Comparison of ENCODE assay signal across 11 cellular contexts in the genomic region with DNA sequence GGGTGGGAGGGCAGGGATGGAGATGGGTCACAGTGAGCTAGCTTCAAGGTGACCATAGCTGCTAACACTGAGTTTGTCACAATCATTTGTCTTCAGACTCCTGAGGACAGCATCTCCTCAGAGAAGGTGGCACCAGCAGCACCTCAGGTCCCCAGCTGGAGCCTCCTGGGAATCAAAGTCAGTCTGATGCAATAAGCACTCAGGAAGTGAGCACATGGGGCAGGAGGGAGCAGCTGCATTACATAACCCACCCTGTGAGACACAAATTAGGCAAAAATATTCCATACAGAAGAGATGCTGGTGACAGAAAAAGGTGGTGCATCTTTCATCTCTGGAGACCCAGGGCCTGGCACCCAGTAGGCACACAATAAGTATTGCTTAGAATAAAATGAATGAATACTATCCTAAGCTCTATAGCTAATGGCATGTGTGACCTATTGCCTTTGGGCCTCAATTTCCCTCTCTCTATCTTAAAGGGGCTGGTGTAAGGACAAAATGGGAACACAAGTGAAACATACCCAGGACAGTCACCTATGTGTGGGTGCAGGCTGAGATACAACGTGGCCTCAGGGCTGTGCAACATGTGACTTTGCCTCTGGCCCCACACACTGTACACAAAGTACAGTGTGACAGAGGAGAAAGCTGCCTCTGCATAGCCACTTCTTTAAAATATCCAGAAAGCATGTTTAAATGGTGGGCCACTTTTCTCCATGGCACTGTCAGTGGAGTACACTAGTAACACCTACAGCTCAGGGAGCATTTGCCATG. TPM values are rescaled to one million over a fixed set of nuclear protein-coding genes. Genes with fewer than 3 reads are reported as not detected.
DNase-seq lines count a peak whose midpoint lies in the region; ATAC-seq and TF ChIP-seq lines count a peak whose summit lies in the region.
"Had no signal": no experiment of that assay in that cellular context is flagged by ENCODE, and none has a peak within 500 bp of the region (broad histone marks: within the 10 kb centered on the region; RNA-seq: fewer than 3 reads in every experiment).

No MANE protein-coding gene starts in this region.

- H3K27me3 ChIP-seq in H7 (ENCODE audit: control insufficient read depth, insufficient read depth, low read length): no peaks in the 10 kb centered on the region

- TF ChIP-seq CTCF in GM13977 (IDR thresholded peaks at IDR 0.05; ENCODE audit: extremely low read depth, insufficient read depth, missing control alignments): no peak

- peaks cover 17% of the 10 kb centered on the region for H3K4me1 Mint-ChIP-seq in activated CD4-positive, alpha-beta T cell treated with anti-CD3 and anti-CD28 coated beads for 36 hours
- peaks cover 14% of the 10 kb centered on the region for H3K4me1 Mint-ChIP-seq in activated naive CD8-positive, alpha-beta T cell treated with anti-CD3 and anti-CD28 coated beads, Interleukin-2, amount 50 U/mL, for 24 hours

- in situ Hi-C loops in GM13977 (cut with MboI; ENCODE audit: low pct_unique_long_range_greater_than_20kb, low sequenced_read_pairs, unreplicated experiment): no loop called here

- peak overlapping the region; percentile 65 for H3K27ac Mint-ChIP-seq in activated CD4-positive, alpha-beta T cell treated with anti-CD3 and anti-CD28 coated beads for 36 hours
- H3K27ac Mint-ChIP-seq in activated naive CD8-positive, alpha-beta T cell treated with anti-CD3 and anti-CD28 coated beads, Interleukin-2, amount 50 U/mL, for 24 hours: no peak overlapping the region

- ATAC-seq in activated CD4-positive, alpha-beta T cell treated with anti-CD3 and anti-CD28 coated beads for 36 hours: peak; percentile 26
- ATAC-seq in activated naive CD8-positive, alpha-beta T cell treated with anti-CD3 and anti-CD28 coated beads, Interleukin-2, amount 50 U/mL, for 24 hours: peak; percentile 33

- H3K36me3 Mint-ChIP-seq in activated CD4-positive, alpha-beta T cell treated with anti-CD3 and anti-CD28 coated beads for 36 hours (ENCODE audit: low read depth): peaks cover 29% of the 10 kb centered on the region
- peaks cover 41% of the 10 kb centered on the region for H3K36me3 Mint-ChIP-seq in activated naive CD8-positive, alpha-beta T cell treated with anti-CD3 and anti-CD28 coated beads, Interleukin-2, amount 50 U/mL, for 24 hours (ENCODE audit: low read depth)

- no peak for DNase-seq in activated CD4-positive, alpha-beta T cell treated with anti-CD3 and anti-CD28 coated beads for 36 hours
- DNase-seq in activated CD4-positive, alpha-beta T cell treated with anti-CD3 and anti-CD28 coated beads, Interleukin-2, amount 50 U/mL, for 4 hours: no peak
- DNase-seq in HuH-7 (ENCODE audit: low spot score) (peak; percentile 1), renal cortical epithelial cell (ENCODE audit: low read depth) (peak; percentile 19), H7 (no peak), GM13977 (ENCODE audit: low spot score) (no peak), HEK293T (ENCODE audit: extremely low spot score) (no peak)
- DNase-seq in activated naive CD8-positive, alpha-beta T cell treated with anti-CD3 and anti-CD28 coated beads, Interleukin-2, amount 50 U/mL, for 24 hours: no peak
- DNase-seq: activated CD4-positive, CD25-positive, alpha-beta regulatory T cell treated with anti-CD3 and anti-CD28 coated beads, Interleukin-2, amount 50 U/mL, for 72 hours; amniotic stem cell; NCI-H1048 had no signal

- intact Hi-C loops in activated CD4-positive, alpha-beta T cell treated with anti-CD3 and anti-CD28 coated beads for 36 hours (cut with DNase I, micrococcal nuclease): no loop called here

- CTCF ChIA-PET in activated CD4-positive, alpha-beta T cell treated with anti-CD3 and anti-CD28 coated beads for 36 hours (lab: Charles Lee): interaction anchor here (0.8 to 1.0 kb wide), 2 partner anchors 9 to 120 kb away, joined by 3 read pairs; no protein-coding TSS in a partner anchor
- CTCF ChIA-PET in HEK293T (lab: Yijun Ruan, JAX): interaction anchor here (0.9 kb wide), 1 partner anchor 9 kb away, joined by 4 read pairs; no protein-coding TSS in a partner anchor

- H3K27me3 Mint-ChIP-seq in activated CD4-positive, alpha-beta T cell treated with anti-CD3 and anti-CD28 coated beads for 36 hours: no peaks in the 10 kb centered on the region
- H3K27me3 Mint-ChIP-seq in activated naive CD8-positive, alpha-beta T cell treated with anti-CD3 and anti-CD28 coated beads, Interleukin-2, amount 50 U/mL, for 24 hours: no peaks in the 10 kb centered on the region

- H3K4me3 ChIP-seq in H7 (ENCODE audit: insufficient read depth, low read depth, low read length): no peak overlapping the region

- H3K4me3 Mint-ChIP-seq in activated CD4-positive, alpha-beta T cell treated with anti-CD3 and anti-CD28 coated beads for 36 hours: no peak overlapping the region
- H3K4me3 Mint-ChIP-seq in activated naive CD8-positive, alpha-beta T cell treated with anti-CD3 and anti-CD28 coated beads, Interleukin-2, amount 50 U/mL, for 24 hours: no peak overlapping the region

- no peaks in the 10 kb centered on the region for H3K36me3 ChIP-seq in H7 (replicated peaks; ENCODE audit: control insufficient read depth, insufficient read depth, low read length)

- no peaks in the 10 kb centered on the region for H3K9me3 Mint-ChIP-seq in activated CD4-positive, alpha-beta T cell treated with anti-CD3 and anti-CD28 coated beads for 36 hours (ENCODE audit: low read depth)
- H3K9me3 Mint-ChIP-seq in activated naive CD8-positive, alpha-beta T cell treated with anti-CD3 and anti-CD28 coated beads, Interleukin-2, amount 50 U/mL, for 24 hours: no peaks in the 10 kb centered on the region

- POLR2A ChIA-PET in activated CD4-positive, alpha-beta T cell treated with anti-CD3 and anti-CD28 coated beads for 36 hours (lab: Charles Lee): no interaction called here
- POLR2A ChIA-PET in HEK293T (lab: Yijun Ruan, JAX): no interaction called here

TF ChIP-seq in HEK293T, 16 proteins besides CTCF, POLR2A, EP300 and RAD21:
- TF ChIP-seq HDGF (IDR thresholded peaks at IDR 0.05; ENCODE audit: borderline replicate concordance): no peak
- no peak for TF ChIP-seq FOXM1 (IDR thresholded peaks at IDR 0.05; ENCODE audit: borderline replicate concordance)
- TF ChIP-seq FOXK2 (IDR thresholded peaks at IDR 0.05): no peak
- TF ChIP-seq FOXA1 (IDR thresholded peaks at IDR 0.05): no peak
- TF ChIP-seq CTBP1 (IDR thresholded peaks at IDR 0.05; ENCODE audit: borderline replicate concordance): no peak

RNA-seq across cellular contexts. Expression of a gene that starts 37.1 kb away (rescaled TPM):
- 10 to 100 TPM; 46.9 to 53.5 TPM for total RNA-seq in activated CD4-positive, alpha-beta T cell treated with anti-CD3 and anti-CD28 coated beads for 36 hours
- 23.7 and 58.5 TPM in 2 replicates for total RNA-seq in renal cortical epithelial cell
- 33.6 and 40.0 TPM in 2 replicates for total RNA-seq in H7 (2014; rRNA removed; shearing (Covaris generic))

Comparison
In these comparisons a context has a peak if more than half of its experiments do, and no peak if none do; other contexts are left out.
1. DNase-seq: peak in HuH-7 (single experiment) and renal cortical epithelial cell (single experiment); none in activated CD4-positive, alpha-beta T cell treated with anti-CD3 and anti-CD28 coated beads for 36 hours (single experiment), activated CD4-positive, alpha-beta T cell treated with anti-CD3 and anti-CD28 coated beads, Interleukin-2, amount 50 U/mL, for 4 hours (0 of 2), activated naive CD8-positive, alpha-beta T cell treated with anti-CD3 and anti-CD28 coated beads, Interleukin-2, amount 50 U/mL, for 24 hours (single experiment), H7 (single experiment), GM13977 (single experiment) and HEK293T (single experiment).